In genomic region chr14:40842816-40843215, GRCh38 we compare ENCODE assay signal across 35 cellular contexts.
"Had no signal": no experiment of that assay in that cellular context is flagged by ENCODE, and none has a peak within 500 bp of the region (broad histone marks: within the 10 kb centered on the region; RNA-seq: fewer than 3 reads in every experiment).

No MANE protein-coding gene starts in this region.

- H3K36me3 Mint-ChIP-seq: activated CD4-positive, alpha-beta memory T cell treated with anti-CD3 and anti-CD28 coated beads for 36 hours; activated naive CD4-positive, alpha-beta T cell treated with anti-CD3 and anti-CD28 coated beads, Interleukin-2, amount 10 ng/mL, durations not matched to agents 7 days and 5 days; activated naive CD4-positive, alpha-beta T cell treated with anti-CD3 and anti-CD28 coated beads, Interleukin-2, amount 50 U/mL, for 24 hours; activated naive CD8-positive, alpha-beta T cell; activated naive CD8-positive, alpha-beta T cell treated with anti-CD3 and anti-CD28 coated beads, Interleukin-2, amount 10 ng/mL, durations not matched to agents 7 days and 5 days; brain; T-cell had no signal

- H3K4me3 ChIP-seq: ascending aorta, cardiac muscle cell had no signal

- H3K9me3 Mint-ChIP-seq: activated naive CD4-positive, alpha-beta T cell treated with anti-CD3 and anti-CD28 coated beads, Interleukin-2, amount 10 ng/mL, durations not matched to agents 7 days and 5 days; activated naive CD4-positive, alpha-beta T cell treated with anti-CD3 and anti-CD28 coated beads, Interleukin-2, amount 50 U/mL, for 24 hours; activated T-cell treated with anti-CD3 and anti-CD28 coated beads, Interleukin-2, amount 50 U/mL, for 4 hours; brain had no signal

- H3K27me3 Mint-ChIP-seq: activated B cell treated with CpG ODN at 0.5 μM for 24 hours; activated CD4-positive, alpha-beta memory T cell treated with anti-CD3 and anti-CD28 coated beads for 36 hours; activated CD4-positive, alpha-beta T cell treated with anti-CD3 and anti-CD28 coated beads, Interleukin-2, amount 10 ng/mL, durations not matched to agents 24 days and 14 days; activated CD8-positive, alpha-beta T cell treated with anti-CD3 and anti-CD28 coated beads for 36 hours; activated naive CD4-positive, alpha-beta T cell treated with anti-CD3 and anti-CD28 coated beads, Interleukin-2, amount 10 ng/mL, durations not matched to agents 7 days and 5 days; activated naive CD4-positive, alpha-beta T cell treated with anti-CD3 and anti-CD28 coated beads, Interleukin-2, amount 50 U/mL, for 24 hours; activated naive CD8-positive, alpha-beta T cell; activated naive CD8-positive, alpha-beta T cell treated with anti-CD3 and anti-CD28 coated beads, Interleukin-2, amount 10 ng/mL, durations not matched to agents 7 days and 5 days; activated naive CD8-positive, alpha-beta T cell treated with anti-CD3 and anti-CD28 coated beads, Interleukin-2, amount 50 U/mL, for 24 hours; activated T-helper 17 cell treated with anti-CD3 and anti-CD28 coated beads, Interleukin-2, amount 50 U/mL, for 72 hours; brain; central memory CD8-positive, alpha-beta T cell; T-cell had no signal

- H3K9me3 ChIP-seq: ascending aorta had no signal

- H3K4me1 ChIP-seq: ascending aorta had no signal

- H3K4me1 Mint-ChIP-seq: activated B cell treated with CpG ODN at 0.5 μM for 24 hours; activated CD4-positive, alpha-beta T cell treated with anti-CD3 and anti-CD28 coated beads, Interleukin-2, amount 10 ng/mL, durations not matched to agents 24 days and 14 days; activated naive CD4-positive, alpha-beta T cell treated with anti-CD3 and anti-CD28 coated beads, Interleukin-2, amount 10 ng/mL, durations not matched to agents 7 days and 5 days; activated naive CD4-positive, alpha-beta T cell treated with anti-CD3 and anti-CD28 coated beads, Interleukin-2, amount 50 U/mL, for 24 hours; activated naive CD8-positive, alpha-beta T cell treated with anti-CD3 and anti-CD28 coated beads, Interleukin-2, amount 10 ng/mL, durations not matched to agents 7 days and 5 days; activated naive CD8-positive, alpha-beta T cell treated with anti-CD3 and anti-CD28 coated beads, Interleukin-2, amount 50 U/mL, for 24 hours; activated T-helper 17 cell treated with anti-CD3 and anti-CD28 coated beads, Interleukin-2, amount 50 U/mL, for 72 hours; brain; central memory CD8-positive, alpha-beta T cell; T-cell had no signal

- DNase-seq: activated B cell treated with CpG ODN at 0.5 μM for 24 hours; activated CD4-positive, alpha-beta memory T cell treated with anti-CD3 and anti-CD28 coated beads for 36 hours; activated CD4-positive, alpha-beta T cell treated with anti-CD3 and anti-CD28 coated beads for 4 hours; activated CD4-positive, alpha-beta T cell treated with anti-CD3 and anti-CD28 coated beads, Interleukin-2, amount 10 ng/mL, durations not matched to agents 24 days and 14 days; activated CD4-positive, alpha-beta T cell treated with anti-CD3 and anti-CD28 coated beads, Interleukin-2, amount 50 U/mL, for 1 hour; activated CD4-positive, alpha-beta T cell treated with anti-CD3 and anti-CD28 coated beads, Interleukin-2, amount 50 U/mL, for 4 hours; activated CD4-positive, CD25-positive, alpha-beta regulatory T cell treated with anti-CD3 and anti-CD28 coated beads, Interleukin-2, amount 50 U/mL, for 72 hours; activated CD8-positive, alpha-beta memory T cell treated with anti-CD3 and anti-CD28 coated beads, Interleukin-2, amount 50 U/mL, for 4 hours; activated CD8-positive, alpha-beta T cell treated with anti-CD3 and anti-CD28 coated beads for 36 hours; activated gamma-delta T cell; activated naive CD4-positive, alpha-beta T cell treated with anti-CD3 and anti-CD28 coated beads, Interleukin-2, amount 10 ng/mL, durations not matched to agents 7 days and 5 days; activated naive CD4-positive, alpha-beta T cell treated with Interleukin-2 at 50 U/mL for 16 hours; activated naive CD8-positive, alpha-beta T cell treated with anti-CD3 and anti-CD28 coated beads, Interleukin-2, amount 10 ng/mL, durations not matched to agents 7 days and 5 days; activated naive CD8-positive, alpha-beta T cell treated with anti-CD3 and anti-CD28 coated beads, Interleukin-2, amount 50 U/mL, for 24 hours; activated T-cell treated with anti-CD3 and anti-CD28 coated beads for 4 hours; activated T-cell treated with anti-CD3 and anti-CD28 coated beads, Interleukin-2, amount 50 U/mL, for 1 hour; activated T-cell treated with anti-CD3 and anti-CD28 coated beads, Interleukin-2, amount 50 U/mL, for 4 hours; activated T-cell treated with anti-CD3 and anti-CD28 coated beads, Interleukin-2, amount 50 U/mL, for 72 hours; amygdala; anterior cingulate cortex; caudate nucleus; cerebellar nuclear complex; T-cell; T-helper 2 cell; T-helper 9 cell had no signal

- H3K27ac ChIP-seq: ascending aorta, cardiac muscle cell, VCaP had no signal

- H3K36me3 ChIP-seq: ascending aorta, cardiac muscle cell had no signal

- H3K27ac Mint-ChIP-seq: activated B cell treated with CpG ODN at 0.5 μM for 24 hours; activated CD4-positive, alpha-beta memory T cell treated with anti-CD3 and anti-CD28 coated beads for 36 hours; activated CD4-positive, alpha-beta T cell treated with anti-CD3 and anti-CD28 coated beads, Interleukin-2, amount 10 ng/mL, durations not matched to agents 24 days and 14 days; activated CD8-positive, alpha-beta T cell treated with anti-CD3 and anti-CD28 coated beads for 36 hours; activated naive CD4-positive, alpha-beta T cell treated with anti-CD3 and anti-CD28 coated beads, Interleukin-2, amount 10 ng/mL, durations not matched to agents 7 days and 5 days; activated naive CD4-positive, alpha-beta T cell treated with anti-CD3 and anti-CD28 coated beads, Interleukin-2, amount 50 U/mL, for 24 hours; activated naive CD8-positive, alpha-beta T cell; activated naive CD8-positive, alpha-beta T cell treated with anti-CD3 and anti-CD28 coated beads, Interleukin-2, amount 10 ng/mL, durations not matched to agents 7 days and 5 days; activated naive CD8-positive, alpha-beta T cell treated with anti-CD3 and anti-CD28 coated beads, Interleukin-2, amount 50 U/mL, for 24 hours; activated T-cell treated with anti-CD3 and anti-CD28 coated beads, Interleukin-2, amount 50 U/mL, for 72 hours; activated T-helper 1 cell treated with anti-CD3 and anti-CD28 coated beads, Interleukin-12 subunit alpha, Interleukin-12 subunit beta, Interleukin-2, Interleukin-4 antibody, amounts not matched to agents 30 ng/mL and 10 ng/mL and 1 ng/mL, durations not matched to agents 14 hours and 24 hours and 36 hours; activated T-helper 17 cell treated with anti-CD3 and anti-CD28 coated beads, Interleukin-2, amount 50 U/mL, for 72 hours; brain; T-cell; T-helper 2 cell treated with Interferon-gamma antibody and Interleukin-4, amounts not matched to agents 5 μg/mL and 100 μg/mL, for 36 hours had no signal

- ATAC-seq: activated CD8-positive, alpha-beta T cell treated with anti-CD3 and anti-CD28 coated beads for 36 hours; activated naive CD8-positive, alpha-beta T cell treated with anti-CD3 and anti-CD28 coated beads, Interleukin-2, amount 50 U/mL, for 24 hours; activated T-cell treated with anti-CD3 and anti-CD28 coated beads, Interleukin-2, amount 50 U/mL, for 4 hours; activated T-cell treated with anti-CD3 and anti-CD28 coated beads, Interleukin-2, amount 50 U/mL, for 72 hours; activated T-helper 17 cell treated with anti-CD3 and anti-CD28 coated beads, Interleukin-2, amount 50 U/mL, for 72 hours; T-cell had no signal

- H3K27me3 ChIP-seq: ascending aorta, cardiac muscle cell had no signal

- H3K4me3 Mint-ChIP-seq: activated B cell treated with CpG ODN at 0.5 μM for 24 hours; activated CD4-positive, alpha-beta memory T cell treated with anti-CD3 and anti-CD28 coated beads for 36 hours; activated CD4-positive, alpha-beta T cell treated with anti-CD3 and anti-CD28 coated beads, Interleukin-2, amount 10 ng/mL, durations not matched to agents 24 days and 14 days; activated CD8-positive, alpha-beta T cell treated with anti-CD3 and anti-CD28 coated beads for 36 hours; activated naive CD4-positive, alpha-beta T cell treated with anti-CD3 and anti-CD28 coated beads, Interleukin-2, amount 10 ng/mL, durations not matched to agents 7 days and 5 days; activated naive CD4-positive, alpha-beta T cell treated with anti-CD3 and anti-CD28 coated beads, Interleukin-2, amount 50 U/mL, for 24 hours; activated naive CD8-positive, alpha-beta T cell; activated naive CD8-positive, alpha-beta T cell treated with anti-CD3 and anti-CD28 coated beads, Interleukin-2, amount 10 ng/mL, durations not matched to agents 7 days and 5 days; activated naive CD8-positive, alpha-beta T cell treated with anti-CD3 and anti-CD28 coated beads, Interleukin-2, amount 50 U/mL, for 24 hours; activated T-cell treated with anti-CD3 and anti-CD28 coated beads, Interleukin-2, amount 50 U/mL, for 4 hours; activated T-cell treated with anti-CD3 and anti-CD28 coated beads, Interleukin-2, amount 50 U/mL, for 72 hours; activated T-helper 1 cell treated with anti-CD3 and anti-CD28 coated beads, Interleukin-12 subunit alpha, Interleukin-12 subunit beta, Interleukin-2, Interleukin-4 antibody, amounts not matched to agents 30 ng/mL and 10 ng/mL and 1 ng/mL, durations not matched to agents 14 hours and 24 hours and 36 hours; activated T-helper 17 cell treated with anti-CD3 and anti-CD28 coated beads, Interleukin-2, amount 50 U/mL, for 72 hours; brain; central memory CD8-positive, alpha-beta T cell; T-cell; T-helper 2 cell treated with Interferon-gamma antibody and Interleukin-4, amounts not matched to agents 5 μg/mL and 100 μg/mL, for 36 hours had no signal
